27 cellular contexts compared by ENCODE assay signal in genomic region chrX:55026840-55027239, GRCh38. TPM values are rescaled to one million over a fixed set of nuclear protein-coding genes. Genes with fewer than 3 reads are reported as not detected.
A peak's percentile ranks its signal among the peaks of the same experiment; 100 is the strongest.
DNase-seq lines count a peak whose midpoint lies in the region; ATAC-seq and TF ChIP-seq lines count a peak whose summit lies in the region.
"Had no signal": no experiment of that assay in that cellular context is flagged by ENCODE, and none has a peak within 500 bp of the region (broad histone marks: within the 10 kb centered on the region; RNA-seq: fewer than 3 reads in every experiment).

No MANE protein-coding gene starts in this region.

- no peaks in the 10 kb centered on the region for H3K36me3 ChIP-seq in PC-3 (ENCODE audit: low read depth, low read length)
- H3K36me3 ChIP-seq: BE2C, BLaER1 had no signal

- peaks cover 8% of the 10 kb centered on the region for H3K36me3 Mint-ChIP-seq in T-helper 17 cell (ENCODE audit: low read depth)
- H3K36me3 Mint-ChIP-seq in central memory CD8-positive, alpha-beta T cell (ENCODE audit: insufficient read depth) = no peaks in the 10 kb centered on the region
- H3K36me3 Mint-ChIP-seq: CD14-positive monocyte; CD4-positive, CD25-positive, alpha-beta regulatory T cell; CD8-positive, alpha-beta memory T cell had no signal

- H3K27me3 ChIP-seq in PC-3 (ENCODE audit: low read length) = no peaks in the 10 kb centered on the region
- H3K27me3 ChIP-seq: BE2C had no signal

- no peak overlapping the region for H3K4me3 Mint-ChIP-seq in T-helper 17 cell
- no peak overlapping the region for H3K4me3 Mint-ChIP-seq in central memory CD8-positive, alpha-beta T cell
- H3K4me3 Mint-ChIP-seq: CD14-positive monocyte; CD4-positive, CD25-positive, alpha-beta regulatory T cell; CD8-positive, alpha-beta memory T cell had no signal

- H3K27ac ChIP-seq in PC-3 (ENCODE audit: low read length) = peak overlapping the region; percentile 35; the same call in 1 of the 2 replicates
- H3K27ac ChIP-seq: BLaER1 had no signal

- H3K9me3 ChIP-seq in PC-3 (ENCODE audit: low read length) = no peaks in the 10 kb centered on the region
- H3K9me3 ChIP-seq in T-helper 17 cell (ENCODE audit: control insufficient read depth, low read length, poor library complexity, severe bottlenecking) = no peaks in the 10 kb centered on the region
- H3K9me3 ChIP-seq: BE2C, BLaER1 had no signal

- H3K27me3 Mint-ChIP-seq in T-helper 17 cell = no peaks in the 10 kb centered on the region
- no peaks in the 10 kb centered on the region for H3K27me3 Mint-ChIP-seq in central memory CD8-positive, alpha-beta T cell
- H3K27me3 Mint-ChIP-seq: CD4-positive, alpha-beta memory T cell; CD4-positive, CD25-positive, alpha-beta regulatory T cell had no signal

- H3K9me2 ChIP-seq in PC-3 (replicated peaks; ENCODE audit: low read length) = no peaks in the 10 kb centered on the region

- no peaks in the 10 kb centered on the region for H3K9me3 Mint-ChIP-seq in central memory CD8-positive, alpha-beta T cell
- H3K9me3 Mint-ChIP-seq: CD8-positive, alpha-beta memory T cell had no signal

- peaks cover 14% of the 10 kb centered on the region for H3K4me1 ChIP-seq in PC-3 (ENCODE audit: insufficient read depth, low read length)
- H3K4me1 ChIP-seq: BE2C, BLaER1 had no signal

- CTCF ChIA-PET in PC-3 (lab: Charles Lee) = no interaction called here

- intact Hi-C loops in PC-3 (cut with micrococcal nuclease) = no loop called here

- H3K27ac Mint-ChIP-seq in T-helper 17 cell = peak overlapping the region; percentile 77
- H3K27ac Mint-ChIP-seq in central memory CD8-positive, alpha-beta T cell (ENCODE audit: low read depth) = peak overlapping the region; percentile 11
- H3K27ac Mint-ChIP-seq: CD8-positive, alpha-beta memory T cell had no signal

- H3F3A ChIP-seq in PC-3 (ENCODE audit: low read length, unreplicated experiment) = no peaks in the 10 kb centered on the region

- no peak overlapping the region for H2AFZ ChIP-seq in PC-3 (ENCODE audit: low read length)

- H4K20me1 ChIP-seq in PC-3 (ENCODE audit: low read length) = no peaks in the 10 kb centered on the region
- H4K20me1 ChIP-seq: BLaER1 had no signal

- H3K4me1 Mint-ChIP-seq in T-helper 17 cell = peaks cover 5% of the 10 kb centered on the region
- no peaks in the 10 kb centered on the region for H3K4me1 Mint-ChIP-seq in central memory CD8-positive, alpha-beta T cell
- H3K4me1 Mint-ChIP-seq: CD14-positive monocyte; CD4-positive, alpha-beta memory T cell; CD4-positive, CD25-positive, alpha-beta regulatory T cell; CD8-positive, alpha-beta memory T cell had no signal

- no peak overlapping the region for H3K9ac ChIP-seq in PC-3 (ENCODE audit: low read length)
- H3K9ac ChIP-seq: BLaER1 had no signal

- no peaks in the 10 kb centered on the region for H3K79me2 ChIP-seq in PC-3 (ENCODE audit: low read length)

- BruUV-seq in PC-3 (replicated peaks; lab: Mats Ljungman, UMichigan) = no TSS peak

- ATAC-seq in PC-3 (no peak), T-helper 17 cell (no peak), HG03175 (IDR thresholded peaks at IDR 0.05; ENCODE audit: unreplicated experiment) (no peak), HG03108 (IDR thresholded peaks at IDR 0.05; ENCODE audit: unreplicated experiment) (no peak)
- no peak for ATAC-seq in central memory CD8-positive, alpha-beta T cell (replicated peaks; ENCODE audit: extremely low read depth, poor library complexity, severe bottlenecking)
- ATAC-seq: GM12878 had no signal

- TF ChIP-seq CTCF in PC-3 (conservative IDR thresholded peaks at IDR 0.05; ENCODE audit: low read depth, low read length) = no peak

- H3K4me2 ChIP-seq in PC-3 (ENCODE audit: low read length) = no peak overlapping the region
- H3K4me2 ChIP-seq: BLaER1 had no signal

- POLR2A ChIA-PET in PC-3 (lab: Charles Lee; ENCODE audit: unreplicated experiment) = no interaction called here

- DNase-seq in PC-3 = no peak
- DNase-seq in T-helper 17 cell = no peak
- no peak for DNase-seq in central memory CD8-positive, alpha-beta T cell (ENCODE audit: low spot score in 2 of 2)
- DNase-seq in stimulated activated naive CD4-positive, alpha-beta T cell (lab: John Stamatoyannopoulos, UW) = no peak
- DNase-seq: 8988T; ACHN; BE2C; C1 segment of cervical spinal cord; CD4-positive, alpha-beta memory T cell; CD4-positive, CD25-positive, alpha-beta regulatory T cell; CD8-positive, alpha-beta memory T cell; COR-L47; DMS 273 treated with DMSO at 0.1 percent for 48 hours; DMS153; DMS53; DMS79; DND-41; EL; GDM1 had no signal

- no peak overlapping the region for H3K4me3 ChIP-seq in PC-3 (ENCODE audit: low read length)
- H3K4me3 ChIP-seq: BLaER1, GM12878 had no signal

RNA-seq across cellular contexts. Expression of gene ALAS2, which starts 3.9 kb away (rescaled TPM):
- not detected in 2 replicates for total RNA-seq in PC-3 (2014; rRNA removed)
- total RNA-seq in T-helper 17 cell = not detected
- total RNA-seq: A673; CD4-positive, alpha-beta memory T cell; CD4-positive, CD25-positive, alpha-beta regulatory T cell; CD8-positive, alpha-beta memory T cell; Daoy; G401; GM12878 had no signal

RNA-seq across cellular contexts. Expression of gene APEX2, which starts 26.7 kb away (rescaled TPM):
- total RNA-seq in PC-3 (2014; rRNA removed) = 24.7 and 30.9 TPM in 2 replicates
- total RNA-seq in T-helper 17 cell = 1 to 10 TPM; 5.9 to 9.6 TPM

RNA-seq across cellular contexts. Expression of gene PFKFB1, which starts 32.9 kb away (rescaled TPM):
- total RNA-seq in PC-3 (2014; rRNA removed) (0.22 and 1.1 TPM in 2 replicates), T-helper 17 cell (under 1 TPM; 0.27 to 0.42 TPM)
- total RNA-seq: A673, Daoy had no signal

RNA-seq across cellular contexts. Expression of gene PAGE2B, which starts 48.0 kb away (rescaled TPM):
- not detected in 2 replicates for total RNA-seq in PC-3 (2014; rRNA removed)
- total RNA-seq in T-helper 17 cell = not detected
- total RNA-seq: A673; CD4-positive, CD25-positive, alpha-beta regulatory T cell; CD8-positive, alpha-beta memory T cell; G401; GM12878 had no signal
